Comparison of ENCODE assay signal across 16 cellular contexts in genomic region chr1:199512037-199512710, GRCh38.
A peak's percentile ranks its signal among the peaks of the same experiment; 100 is the strongest.
DNase-seq lines count a peak whose midpoint lies in the region; FAIRE-seq and TF ChIP-seq lines count a peak whose summit lies in the region.
"Had no signal": no experiment of that assay in that cellular context is flagged by ENCODE, and none has a peak within 500 bp of the region (broad histone marks: within the 10 kb centered on the region; RNA-seq: fewer than 3 reads in every experiment).

No MANE protein-coding gene starts in this region.

- no peak overlapping the region for H3K27ac ChIP-seq in dorsolateral prefrontal cortex
- H3K27ac ChIP-seq: HL-60, left ventricle myocardium inferior, vagina had no signal

- DNase-seq in H7 (peak; percentile 1), NCI-H345 treated with DMSO at 0.1 percent for 48 hours (lab: John Stamatoyannopoulos, UW; ENCODE audit: unreplicated experiment) (peak; percentile 37), ecto neural progenitor cell (ENCODE audit: low spot score) (peak; percentile 81), retinal pigment epithelial cell (ENCODE audit: low read depth) (peak; percentile 35), dorsolateral prefrontal cortex (no peak), GM12891 (ENCODE audit: insufficient read length, low spot score) (no peak)
- DNase-seq in activated CD4-positive, alpha-beta T cell treated with anti-CD3 and anti-CD28 coated beads for 48 hours, result no peak
- DNase-seq: activated CD4-positive, alpha-beta T cell treated with anti-CD3 and anti-CD28 coated beads, Interleukin-2, amount 50 U/mL, for 1 hour; activated T-cell treated with anti-CD3 and anti-CD28 coated beads, Interleukin-2, amount 50 U/mL, for 48 hours; CD8-positive, alpha-beta T cell; cerebellar nuclear complex; left ventricle myocardium inferior; natural killer cell; NCI-H446 treated with DMSO at 0.1 percent for 48 hours had no signal

- H3K36me3 ChIP-seq in H7 (replicated peaks; ENCODE audit: control insufficient read depth, insufficient read depth, low read length), result no peaks in the 10 kb centered on the region
- H3K36me3 ChIP-seq: left ventricle myocardium inferior, vagina had no signal

- FAIRE-seq in GM12891 (lab: Jason Lieb, UNC), result no peak

- H3K4me3 ChIP-seq in H7 (ENCODE audit: insufficient read depth, low read depth, low read length), result no peak overlapping the region
- no peak overlapping the region for H3K4me3 ChIP-seq in retinal pigment epithelial cell (ENCODE audit: low read length)
- H3K4me3 ChIP-seq in dorsolateral prefrontal cortex, result no peak overlapping the region
- H3K4me3 ChIP-seq: left ventricle myocardium inferior, vagina had no signal

- intact Hi-C loops in dorsolateral prefrontal cortex (cut with DNase I), result no loop called here

- TF ChIP-seq CTCF in retinal pigment epithelial cell (conservative IDR thresholded peaks at IDR 0.05; ENCODE audit: low read depth, low read length) (no peak), dorsolateral prefrontal cortex (IDR thresholded peaks at IDR 0.05 in 54 of 56, conservative IDR thresholded peaks at IDR 0.05 in 2 of 56; ENCODE audit: low read depth in 1 of 56, partially characterized antibody in 56 of 56) (no peak)

- no peaks in the 10 kb centered on the region for H3K27me3 ChIP-seq in H7 (ENCODE audit: control insufficient read depth, insufficient read depth, low read length)
- H3K27me3 ChIP-seq in dorsolateral prefrontal cortex, result no peaks in the 10 kb centered on the region
- H3K27me3 ChIP-seq: vagina had no signal

- TF ChIP-seq POLR2A in GM12891 (IDR thresholded peaks at IDR 0.05; ENCODE audit: low read depth, low read length), result no peak

TF ChIP-seq in GM12891, 5 proteins besides CTCF, POLR2A, EP300 and RAD21:
- TF ChIP-seq TAF1 (IDR thresholded peaks at IDR 0.05; ENCODE audit: low read depth, low read length) (no peak), POLR2AphosphoS5 (IDR thresholded peaks at IDR 0.05; ENCODE audit: low read depth, low read length) (no peak), POU2F2 (IDR thresholded peaks at IDR 0.05; ENCODE audit: low read depth, low read length) (no peak), PAX5 (IDR thresholded peaks at IDR 0.05; ENCODE audit: insufficient read depth, low read length, severe bottlenecking) (no peak), SPI1 (IDR thresholded peaks at IDR 0.05; ENCODE audit: low read depth, low read length) (no peak)
TF ChIP-seq in GM12891: peak in this region for 0.

Comparison
In these comparisons a context has a peak if more than half of its experiments do, and no peak if none do; other contexts are left out.
1. DNase-seq: peak in H7 (single experiment), NCI-H345 treated with DMSO at 0.1 percent for 48 hours (single experiment), ecto neural progenitor cell (single experiment) and retinal pigment epithelial cell (single experiment); none in dorsolateral prefrontal cortex (0 of 10), activated CD4-positive, alpha-beta T cell treated with anti-CD3 and anti-CD28 coated beads for 48 hours (single experiment) and GM12891 (single experiment).